1 cellular context compared by ENCODE assay signal in the genomic region with DNA sequence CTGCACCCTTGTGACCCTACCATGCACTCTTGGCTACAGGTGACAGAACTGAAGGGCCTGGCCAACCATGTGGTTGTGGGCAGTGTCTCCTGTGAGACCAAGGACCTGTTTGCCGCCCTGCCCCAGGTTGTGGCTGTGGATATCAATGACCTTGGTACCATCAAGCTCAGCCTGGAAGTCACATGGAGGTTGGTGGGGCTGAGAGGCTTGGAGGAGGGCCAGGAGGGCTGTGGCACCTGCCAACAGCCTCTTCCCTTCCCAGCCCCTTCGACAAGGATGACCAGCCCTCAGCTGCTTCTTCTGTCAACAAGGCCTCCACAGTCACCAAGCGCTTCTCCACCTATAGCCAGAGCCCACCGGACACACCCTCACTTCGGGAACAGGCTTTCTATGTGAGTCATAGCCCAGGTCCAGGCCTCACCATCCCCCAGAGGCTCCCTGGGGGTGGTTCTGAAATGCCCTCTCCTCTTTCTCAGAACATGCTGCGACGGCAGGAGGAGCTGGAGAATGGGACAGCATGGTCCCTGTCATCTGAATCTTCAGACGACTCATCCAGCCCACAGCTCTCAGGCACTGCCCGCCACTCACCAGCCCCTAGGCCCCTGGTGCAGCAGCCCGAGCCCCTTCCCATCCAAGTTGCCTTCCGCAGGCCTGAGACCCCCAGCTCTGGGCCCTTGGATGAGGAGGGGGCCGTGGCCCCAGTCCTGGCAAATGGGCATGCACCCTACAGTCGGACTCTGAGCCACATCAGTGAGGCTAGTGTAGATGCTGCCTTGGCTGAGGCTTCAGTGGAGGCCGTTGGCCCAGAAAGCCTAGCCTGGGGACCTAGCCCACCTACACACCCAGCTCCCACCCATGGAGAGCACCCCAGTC.
TF ChIP-seq lines count a peak whose summit lies in the region.

No MANE protein-coding gene starts in this region.

TF ChIP-seq in GM12878, 131 proteins besides CTCF, POLR2A, EP300 and RAD21:
- TF ChIP-seq, protein P1, sequence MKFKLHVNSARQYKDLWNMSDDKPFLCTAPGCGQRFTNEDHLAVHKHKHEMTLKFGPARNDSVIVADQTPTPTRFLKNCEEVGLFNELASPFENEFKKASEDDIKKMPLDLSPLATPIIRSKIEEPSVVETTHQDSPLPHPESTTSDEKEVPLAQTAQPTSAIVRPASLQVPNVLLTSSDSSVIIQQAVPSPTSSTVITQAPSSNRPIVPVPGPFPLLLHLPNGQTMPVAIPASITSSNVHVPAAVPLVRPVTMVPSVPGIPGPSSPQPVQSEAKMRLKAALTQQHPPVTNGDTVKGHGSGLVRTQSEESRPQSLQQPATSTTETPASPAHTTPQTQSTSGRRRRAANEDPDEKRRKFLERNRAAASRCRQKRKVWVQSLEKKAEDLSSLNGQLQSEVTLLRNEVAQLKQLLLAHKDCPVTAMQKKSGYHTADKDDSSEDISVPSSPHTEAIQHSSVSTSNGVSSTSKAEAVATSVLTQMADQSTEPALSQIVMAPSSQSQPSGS (IDR thresholded peaks at IDR 0.05; ENCODE audit: low read length), result no peak
- no peak for TF ChIP-seq HCFC1 (IDR thresholded peaks at IDR 0.05; ENCODE audit: low read length)
- TF ChIP-seq SUPT20H (IDR thresholded peaks at IDR 0.05; ENCODE audit: borderline replicate concordance, control insufficient read depth, low read depth, low read length), result no peak
- no peak for TF ChIP-seq MYC (IDR thresholded peaks at IDR 0.05; ENCODE audit: insufficient read depth, insufficient read length, insufficient replicate concordance, low read length, severe bottlenecking)
- no peak for TF ChIP-seq CBX5 (IDR thresholded peaks at IDR 0.05; ENCODE audit: low read depth)
- TF ChIP-seq ZBED1 (IDR thresholded peaks at IDR 0.05; ENCODE audit: borderline replicate concordance), result no peak
- no peak for TF ChIP-seq MXI1 (IDR thresholded peaks at IDR 0.05; ENCODE audit: low read depth, low read length)
- TF ChIP-seq, protein P2, sequence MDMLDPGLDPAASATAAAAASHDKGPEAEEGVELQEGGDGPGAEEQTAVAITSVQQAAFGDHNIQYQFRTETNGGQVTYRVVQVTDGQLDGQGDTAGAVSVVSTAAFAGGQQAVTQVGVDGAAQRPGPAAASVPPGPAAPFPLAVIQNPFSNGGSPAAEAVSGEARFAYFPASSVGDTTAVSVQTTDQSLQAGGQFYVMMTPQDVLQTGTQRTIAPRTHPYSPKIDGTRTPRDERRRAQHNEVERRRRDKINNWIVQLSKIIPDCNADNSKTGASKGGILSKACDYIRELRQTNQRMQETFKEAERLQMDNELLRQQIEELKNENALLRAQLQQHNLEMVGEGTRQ (IDR thresholded peaks at IDR 0.05; ENCODE audit: borderline replicate concordance, low read depth, low read length), result no peak
